ENCODE assay signal across 11 cellular contexts in genomic region chr19:58325623-58326022, GRCh38. TPM values are rescaled to one million over a fixed set of nuclear protein-coding genes. Genes with fewer than 3 reads are reported as not detected.
DNase-seq lines count a peak whose midpoint lies in the region; ATAC-seq and TF ChIP-seq lines count a peak whose summit lies in the region.
"Had no signal": no experiment of that assay in that cellular context is flagged by ENCODE, and none has a peak within 500 bp of the region (broad histone marks: within the 10 kb centered on the region; RNA-seq: fewer than 3 reads in every experiment).

No MANE protein-coding gene starts in this region.

- H3K79me2 ChIP-seq in OCI-LY1 (ENCODE audit: insufficient read depth, low read length), result no peaks in the 10 kb centered on the region

- H3K36me3 ChIP-seq in cardiac muscle cell (no peaks in the 10 kb centered on the region), OCI-LY1 (ENCODE audit: insufficient read depth, low read length) (no peaks in the 10 kb centered on the region), subcutaneous abdominal adipose tissue (ENCODE audit: control insufficient read depth in 5 of 5, insufficient read depth in 5 of 5, low read length in 5 of 5) (peaks cover 0 to 10% (median 7%) of the 10 kb centered on the region in 5 donors)

- intact Hi-C loops in left ventricle myocardium superior (cut with micrococcal nuclease), result no loop called here

- TF ChIP-seq CTCF in cardiac muscle cell (IDR thresholded peaks at IDR 0.05; ENCODE audit: low read depth, low read length), result no peak
- TF ChIP-seq CTCF in OCI-LY1 (IDR thresholded peaks at IDR 0.05; ENCODE audit: low read length), result no peak
- no peak for TF ChIP-seq CTCF in fibroblast of mammary gland (conservative IDR thresholded peaks at IDR 0.05; ENCODE audit: control insufficient read depth, insufficient read depth, low read depth, low read length)

- H3K4me1 ChIP-seq in cardiac muscle cell (ENCODE audit: low read depth), result no peaks in the 10 kb centered on the region
- H3K4me1 ChIP-seq in OCI-LY1 (ENCODE audit: insufficient read depth, low read length, severe bottlenecking), result peaks cover 34% of the 10 kb centered on the region
- peaks cover 10 to 36% (median 26%) of the 10 kb centered on the region in 5 donors for H3K4me1 ChIP-seq in subcutaneous abdominal adipose tissue (ENCODE audit: control insufficient read depth in 5 of 5, insufficient read depth in 5 of 5, low read length in 5 of 5)

- no peak for DNase-seq in cardiac muscle cell (ENCODE audit: low read depth in 1 of 2, low spot score in 1 of 2)
- DNase-seq in left ventricle myocardium superior, result no peak
- DNase-seq in fibroblast of mammary gland (ENCODE audit: low read depth), result peak; percentile 52
- no peak for DNase-seq in SW 1271 (lab: John Stamatoyannopoulos, UW)
- DNase-seq in NCI-H2029 treated with DMSO at 0.1 percent for 48 hours (lab: John Stamatoyannopoulos, UW), result no peak
- DNase-seq: activated CD4-positive, alpha-beta T cell treated with anti-CD3 and anti-CD28 coated beads for 4 hours; CD4-positive, alpha-beta memory T cell; NCI-H2227 treated with DMSO at 0.1 percent for 48 hours had no signal

- no peak overlapping the region for H3K27ac ChIP-seq in cardiac muscle cell
- H3K27ac ChIP-seq in OCI-LY1 (ENCODE audit: low read depth, low read length, poor library complexity, severe bottlenecking), result peak overlapping the region; percentile 5
- no peak overlapping the region for H3K27ac ChIP-seq in subcutaneous abdominal adipose tissue (ENCODE audit: low read depth, low read length)

- H3K27me3 ChIP-seq in cardiac muscle cell (no peaks in the 10 kb centered on the region), OCI-LY1 (ENCODE audit: insufficient read depth, low read length) (no peaks in the 10 kb centered on the region), subcutaneous abdominal adipose tissue (ENCODE audit: control insufficient read depth in 5 of 5, insufficient read depth in 4 of 5, low read length in 5 of 5) (no peaks in the 10 kb centered on the region)

- H3F3A ChIP-seq in OCI-LY1 (ENCODE audit: insufficient read depth, low read length), result no peaks in the 10 kb centered on the region

- no peaks in the 10 kb centered on the region for H4K20me1 ChIP-seq in OCI-LY1 (ENCODE audit: insufficient read depth, low read length)

- H3K4me3 ChIP-seq in cardiac muscle cell (peak overlapping the region; percentile 61), OCI-LY1 (ENCODE audit: low read depth, low read length, poor library complexity, severe bottlenecking) (peak overlapping the region; percentile 74), fibroblast of mammary gland (ENCODE audit: control insufficient read depth, low read depth, low read length) (no peak overlapping the region), subcutaneous abdominal adipose tissue (ENCODE audit: low read depth in 1 of 5, low read length in 5 of 5) (peak overlapping the region; percentile 86 to 99 (median 88))

- H3K9ac ChIP-seq in OCI-LY1 (ENCODE audit: low read length) (peak overlapping the region; percentile 80; the same call in 1 of the 2 replicates), subcutaneous abdominal adipose tissue (ENCODE audit: low read length in 5 of 5) (peak overlapping the region in 2 of 5 donors; percentile 87 to 93)

- no peaks in the 10 kb centered on the region for H3K9me3 ChIP-seq in cardiac muscle cell (ENCODE audit: low read depth)
- no peaks in the 10 kb centered on the region for H3K9me3 ChIP-seq in OCI-LY1 (ENCODE audit: low read length)
- no peaks in the 10 kb centered on the region for H3K9me3 ChIP-seq in subcutaneous abdominal adipose tissue (ENCODE audit: control insufficient read depth in 5 of 5, low read length in 5 of 5)

- ATAC-seq in left ventricle myocardium superior (no peak), HG03139 (IDR thresholded peaks at IDR 0.05; ENCODE audit: unreplicated experiment) (no peak)

- H3K9me2 ChIP-seq in OCI-LY1 (ENCODE audit: low read depth, low read length), result no peaks in the 10 kb centered on the region

- no peak overlapping the region for H2AFZ ChIP-seq in OCI-LY1 (ENCODE audit: low read length)

- peak overlapping the region; percentile 71 for H3K4me2 ChIP-seq in OCI-LY1 (ENCODE audit: low read length)

RNA-seq across cellular contexts. Expression of gene ZSCAN22, which starts 1.2 kb away (rescaled TPM):
- total RNA-seq in cardiac muscle cell, result 2.4 and 2.5 TPM in 2 replicates
- polyA plus RNA-seq in cardiac muscle cell, result 3.7 and 4.2 TPM in 2 replicates
- total RNA-seq in left ventricle myocardium superior, result 1.5 TPM

RNA-seq across cellular contexts. Expression of gene ERVK3-1, which starts 20.4 kb away (rescaled TPM):
- 64.3 and 92.4 TPM in 2 replicates for total RNA-seq in cardiac muscle cell
- 62.8 and 62.9 TPM in 2 replicates for polyA plus RNA-seq in cardiac muscle cell
- 18.4 TPM for total RNA-seq in left ventricle myocardium superior

RNA-seq across cellular contexts. Expression of gene A1BG, which starts 27.7 kb away (rescaled TPM):
- total RNA-seq in cardiac muscle cell, result 75.0 and 138 TPM in 2 replicates
- polyA plus RNA-seq in cardiac muscle cell, result 45.9 and 56.5 TPM in 2 replicates
- 5.7 TPM for total RNA-seq in left ventricle myocardium superior

RNA-seq across cellular contexts. Expression of gene ZNF497, which starts 36.9 kb away (rescaled TPM):
- total RNA-seq in cardiac muscle cell (5.9 and 7.6 TPM in 2 replicates), left ventricle myocardium superior (0.55 TPM)
- polyA plus RNA-seq in cardiac muscle cell, result 5.8 and 6.8 TPM in 2 replicates

RNA-seq across cellular contexts. Expression of gene ZNF8, which starts 46.9 kb away (rescaled TPM):
- total RNA-seq in cardiac muscle cell (11.3 and 14.7 TPM in 2 replicates), left ventricle myocardium superior (4.8 TPM)
- 2.2 and 2.7 TPM in 2 replicates for polyA plus RNA-seq in cardiac muscle cell

Comparison
In these comparisons a context has a peak if more than half of its experiments do, and no peak if none do; other contexts are left out.
1. RNA of gene A1BG, which starts 27.7 kb away (total RNA-seq): 75.0 to 138 TPM in cardiac muscle cell; 5.7 TPM in left ventricle myocardium superior (single experiment); every median in the first group is over 10 times any median in the second.